9 cellular contexts compared by ENCODE assay signal in genomic region chr22:37818397-37819099, GRCh38. TPM values are rescaled to one million over a fixed set of nuclear protein-coding genes. Genes with fewer than 3 reads are reported as not detected.
DNase-seq lines count a peak whose midpoint lies in the region; ATAC-seq and TF ChIP-seq lines count a peak whose summit lies in the region.
"Had no signal": no experiment of that assay in that cellular context is flagged by ENCODE, and none has a peak within 500 bp of the region (broad histone marks: within the 10 kb centered on the region; RNA-seq: fewer than 3 reads in every experiment).

No MANE protein-coding gene starts in this region.

- no peak overlapping the region for H3K27ac ChIP-seq in A673 (ENCODE audit: low read depth, low read length, poor library complexity, severe bottlenecking)
- H3K27ac ChIP-seq: epithelial cell of prostate had no signal

- H3K9me3 Mint-ChIP-seq in HFFc6 = no peaks in the 10 kb centered on the region
- no peaks in the 10 kb centered on the region for H3K9me3 Mint-ChIP-seq in activated CD4-positive, alpha-beta T cell treated with anti-CD3 and anti-CD28 coated beads, Interleukin-2, amount 10 ng/mL, durations not matched to agents 7 days and 5 days

- intact Hi-C loops in A673 (cut with micrococcal nuclease; ENCODE audit: unreplicated experiment) = loop anchor here (5.0 kb wide), 1 partner anchor 44 kb away; no protein-coding TSS in a partner anchor

- DNase-seq in A673 (ENCODE audit: low spot score) = peak; percentile 64
- DNase-seq in HFFc6 = peak; percentile 33
- DNase-seq in activated CD4-positive, alpha-beta T cell treated with anti-CD3 and anti-CD28 coated beads, Interleukin-2, amount 10 ng/mL, durations not matched to agents 7 days and 5 days = peak; percentile 71
- DNase-seq in effector CD4-positive, alpha-beta T cell = peak; percentile 51
- DNase-seq in stimulated activated CD8-positive, alpha-beta memory T cell treated with anti-CD3 and anti-CD28 coated beads, Interleukin-15, amount 100 ng/mL, for 48 hours (ENCODE audit: low read depth in 2 of 2) = peak; percentile 48 to 51

- POLR2A ChIA-PET in A673 (lab: Charles Lee; ENCODE audit: low non-redundant PET) = interaction anchor here (0.7 kb wide), 1 partner anchor 11 kb away, joined by 3 read pairs; the partner anchor contains the start of gene GCAT
- POLR2A ChIA-PET in activated CD4-positive, alpha-beta T cell treated with anti-CD3 and anti-CD28 coated beads, Interleukin-2, amount 10 ng/mL, durations not matched to agents 7 days and 5 days (lab: Charles Lee) = no interaction called here

- H3K36me3 Mint-ChIP-seq in HFFc6 (ENCODE audit: low read depth) = no peaks in the 10 kb centered on the region
- peaks cover 1% of the 10 kb centered on the region for H3K36me3 Mint-ChIP-seq in activated CD4-positive, alpha-beta T cell treated with anti-CD3 and anti-CD28 coated beads, Interleukin-2, amount 10 ng/mL, durations not matched to agents 7 days and 5 days (ENCODE audit: low read depth)

- ATAC-seq in HG03520 (IDR thresholded peaks at IDR 0.05; ENCODE audit: unreplicated experiment) (no peak), HG03354 (IDR thresholded peaks at IDR 0.05; ENCODE audit: poor library complexity, severe bottlenecking, unreplicated experiment) (no peak)

- peak overlapping the region; percentile 81 for H3K4me3 Mint-ChIP-seq in HFFc6
- no peak overlapping the region for H3K4me3 Mint-ChIP-seq in activated CD4-positive, alpha-beta T cell treated with anti-CD3 and anti-CD28 coated beads, Interleukin-2, amount 10 ng/mL, durations not matched to agents 7 days and 5 days

- H3K4me1 Mint-ChIP-seq in HFFc6 (ENCODE audit: low read depth) = peaks cover 17% of the 10 kb centered on the region
- H3K4me1 Mint-ChIP-seq in activated CD4-positive, alpha-beta T cell treated with anti-CD3 and anti-CD28 coated beads, Interleukin-2, amount 10 ng/mL, durations not matched to agents 7 days and 5 days = peaks cover 17% of the 10 kb centered on the region

- peaks cover 15% of the 10 kb centered on the region for H3K4me1 ChIP-seq in A673 (ENCODE audit: insufficient read depth, low read length, poor library complexity, severe bottlenecking)
- H3K4me1 ChIP-seq in mononuclear cell (ENCODE audit: insufficient read depth, low read length) = peaks cover 19% of the 10 kb centered on the region

- H3K4me3 ChIP-seq in A673 (ENCODE audit: low read depth, low read length, poor library complexity, severe bottlenecking) (peak overlapping the region; percentile 34), mononuclear cell (ENCODE audit: low read length) (peak overlapping the region; percentile 8)

- H3K9me3 ChIP-seq in A673 (ENCODE audit: low read depth, low read length, poor library complexity, severe bottlenecking) (no peaks in the 10 kb centered on the region), mononuclear cell (ENCODE audit: low read depth, low read length) (no peaks in the 10 kb centered on the region)

- no TSS peak for BruUV-seq in A673 (replicated peaks; lab: Mats Ljungman, UMichigan)

- CTCF ChIA-PET in A673 (lab: Charles Lee) = interaction anchor here (0.6 to 2.7 kb wide), 7 partner anchors 11 to 147 kb away, joined by 3 to 13 read pairs (median 4); partner anchors contain the start of genes ANKRD54 and GCAT
- CTCF ChIA-PET in activated CD4-positive, alpha-beta T cell treated with anti-CD3 and anti-CD28 coated beads, Interleukin-2, amount 10 ng/mL, durations not matched to agents 7 days and 5 days (lab: Charles Lee) = interaction anchor here (0.6 to 5.4 kb wide), 19 partner anchors 10 to 212 kb away, joined by 3 to 59 read pairs (median 4); partner anchors contain the start of genes ANKRD54 and GCAT

- peak overlapping the region; percentile 83; the same call in 1 of the 2 replicates for H3K27ac Mint-ChIP-seq in HFFc6
- no peak overlapping the region for H3K27ac Mint-ChIP-seq in activated CD4-positive, alpha-beta T cell treated with anti-CD3 and anti-CD28 coated beads, Interleukin-2, amount 10 ng/mL, durations not matched to agents 7 days and 5 days

- H3K36me3 ChIP-seq in A673 (ENCODE audit: insufficient read depth, low read length, poor library complexity, severe bottlenecking) = no peaks in the 10 kb centered on the region

- TF ChIP-seq CTCF in A673 (conservative IDR thresholded peaks at IDR 0.05; ENCODE audit: low read depth, low read length) = peak; percentile 47
- TF ChIP-seq CTCF in HFFc6 (IDR thresholded peaks at IDR 0.05) = peak; percentile 62; the same call in 1 of the 2 replicates

- H3K27me3 Mint-ChIP-seq in HFFc6 (ENCODE audit: insufficient read depth) = peaks cover 21% of the 10 kb centered on the region
- H3K27me3 Mint-ChIP-seq in activated CD4-positive, alpha-beta T cell treated with anti-CD3 and anti-CD28 coated beads, Interleukin-2, amount 10 ng/mL, durations not matched to agents 7 days and 5 days = peaks cover 37% of the 10 kb centered on the region

- H3K27me3 ChIP-seq in A673 (replicated peaks; ENCODE audit: insufficient read depth, low read depth, low read length, poor library complexity) (no peaks in the 10 kb centered on the region), mononuclear cell (ENCODE audit: insufficient read depth, low read length) (peaks cover 4% of the 10 kb centered on the region)

RNA-seq across cellular contexts. Expression of gene GALR3, which starts 4.6 kb away (rescaled TPM):
- total RNA-seq in A673 (2021) (0.26 TPM in 1 of 2 replicates, not detected in the other), mononuclear cell (not detected)
- total RNA-seq in HFFc6 (2021; fragmentation: NEBNext Ultra II Directional; extraction: Animal tissue kit (Norgen Biotek cat#: 25700)) = not detected
- not detected for total RNA-seq in activated CD4-positive, alpha-beta T cell treated with anti-CD3 and anti-CD28 coated beads, Interleukin-2, amount 10 ng/mL, durations not matched to agents 7 days and 5 days

RNA-seq across cellular contexts. Expression of gene GCAT, which starts 10.8 kb away (rescaled TPM):
- total RNA-seq in A673 (2021) (21.4 and 28.5 TPM in 2 replicates), mononuclear cell (1.7 TPM)
- total RNA-seq in HFFc6 (2021; fragmentation: NEBNext Ultra II Directional; extraction: Animal tissue kit (Norgen Biotek cat#: 25700)) = 10 to 100 TPM; 27.6 to 42.3 (median 29.2) TPM
- 10 to 100 TPM; 10.4 to 12.0 TPM for total RNA-seq in activated CD4-positive, alpha-beta T cell treated with anti-CD3 and anti-CD28 coated beads, Interleukin-2, amount 10 ng/mL, durations not matched to agents 7 days and 5 days

RNA-seq across cellular contexts. Expression of gene ANKRD54, which starts 25.6 kb away (rescaled TPM):
- total RNA-seq in A673 (2021) (29.5 and 32.9 TPM in 2 replicates), mononuclear cell (10.7 TPM)
- total RNA-seq in HFFc6 (2021; fragmentation: NEBNext Ultra II Directional; extraction: Animal tissue kit (Norgen Biotek cat#: 25700)) = 10 to 100 TPM; 18.3 to 25.4 (median 20.9) TPM
- 10 to 100 TPM; 26.7 to 27.4 TPM for total RNA-seq in activated CD4-positive, alpha-beta T cell treated with anti-CD3 and anti-CD28 coated beads, Interleukin-2, amount 10 ng/mL, durations not matched to agents 7 days and 5 days

RNA-seq across cellular contexts. Expression of gene EIF3L, which starts 30.7 kb away (rescaled TPM):
- total RNA-seq in A673 (2021) (492 and 528 TPM in 2 replicates), mononuclear cell (516 TPM)
- total RNA-seq in HFFc6 (2021; fragmentation: NEBNext Ultra II Directional; extraction: Animal tissue kit (Norgen Biotek cat#: 25700)) = 100 to 1,000 TPM; 306 to 371 (median 357) TPM
- total RNA-seq in activated CD4-positive, alpha-beta T cell treated with anti-CD3 and anti-CD28 coated beads, Interleukin-2, amount 10 ng/mL, durations not matched to agents 7 days and 5 days = 100 to 1,000 TPM; 444 to 449 TPM
